In genomic region chr5:60207031-60207430, GRCh38 we compare ENCODE assay signal across 10 cellular contexts.
DNase-seq lines count a peak whose midpoint lies in the region; ATAC-seq and TF ChIP-seq lines count a peak whose summit lies in the region.
"Had no signal": no experiment of that assay in that cellular context is flagged by ENCODE, and none has a peak within 500 bp of the region (broad histone marks: within the 10 kb centered on the region; RNA-seq: fewer than 3 reads in every experiment).

No MANE protein-coding gene starts in this region.

- no peaks in the 10 kb centered on the region for H3K9me3 Mint-ChIP-seq in WTC11

- intact Hi-C loops in left lung (cut with DNase I): no loop called here

- H3K27ac Mint-ChIP-seq in WTC11: no peak overlapping the region

- H3K4me3 Mint-ChIP-seq in WTC11: no peak overlapping the region

- no peaks in the 10 kb centered on the region for H3K36me3 Mint-ChIP-seq in WTC11

- ATAC-seq in GM18511 (IDR thresholded peaks at IDR 0.05; ENCODE audit: unreplicated experiment) (peak; percentile 99), GM21576 (IDR thresholded peaks at IDR 0.05; ENCODE audit: unreplicated experiment) (peak; percentile 97), HG03520 (IDR thresholded peaks at IDR 0.05; ENCODE audit: unreplicated experiment) (peak; percentile 96), left lung (peak; percentile 90), WTC11 (no peak), esophagus mucosa (no peak)
- ATAC-seq: gastrocnemius medialis had no signal

- H3K27me3 ChIP-seq in left lung (no peaks in the 10 kb centered on the region), WERI-Rb-1 (ENCODE audit: insufficient read depth, low read depth, severe bottlenecking) (no peaks in the 10 kb centered on the region)
- H3K27me3 ChIP-seq: gastrocnemius medialis had no signal

- H3K27ac ChIP-seq in left lung (peak overlapping the region; percentile 55 to 58), WERI-Rb-1 (no peak overlapping the region)
- H3K27ac ChIP-seq: gastrocnemius medialis had no signal

- TF ChIP-seq CTCF in left lung (IDR thresholded peaks at IDR 0.05): no peak
- TF ChIP-seq CTCF in WTC11 (IDR thresholded peaks at IDR 0.05): no peak
- no peak for TF ChIP-seq CTCF in WERI-Rb-1 (IDR thresholded peaks at IDR 0.05; ENCODE audit: low read depth, low read length)

- H3K36me3 ChIP-seq in left lung: no peaks in the 10 kb centered on the region
- no peaks in the 10 kb centered on the region for H3K36me3 ChIP-seq in WERI-Rb-1
- H3K36me3 ChIP-seq: gastrocnemius medialis had no signal

- POLR2A ChIA-PET in WTC11 (lab: Charles Lee): no interaction called here

- DNase-seq in left lung: no peak
- no peak for DNase-seq in WTC11 (ENCODE audit: low spot score)
- no peak for DNase-seq in WERI-Rb-1
- DNase-seq in foreskin melanocyte: no peak
- DNase-seq: gastrocnemius medialis, IMR-90 had no signal

- peaks cover 0 to 31% of the 10 kb centered on the region in 2 donors for H3K4me1 ChIP-seq in left lung
- H3K4me1 ChIP-seq: gastrocnemius medialis had no signal

- H3K4me1 Mint-ChIP-seq in WTC11: peaks cover 18% of the 10 kb centered on the region

- H3K27me3 Mint-ChIP-seq in WTC11 (ENCODE audit: low read depth): no peaks in the 10 kb centered on the region

- CTCF ChIA-PET in WTC11 (lab: Charles Lee): no interaction called here

- no peaks in the 10 kb centered on the region for H3K9me3 ChIP-seq in left lung
- H3K9me3 ChIP-seq in WERI-Rb-1 (ENCODE audit: severe bottlenecking): no peaks in the 10 kb centered on the region
- H3K9me3 ChIP-seq: gastrocnemius medialis had no signal

- H3K4me3 ChIP-seq in left lung (no peak overlapping the region), WERI-Rb-1 (ENCODE audit: low read depth, low read length) (no peak overlapping the region)
- H3K4me3 ChIP-seq: gastrocnemius medialis had no signal

TF ChIP-seq in WTC11, 78 proteins besides CTCF, POLR2A, EP300 and RAD21:
- TF ChIP-seq E2F1 (CRISPR knock-in tag; IDR thresholded peaks at IDR 0.05): no peak
- TF ChIP-seq GABPB1 (CRISPR knock-in tag; IDR thresholded peaks at IDR 0.05): no peak
- no peak for TF ChIP-seq GTF2I (CRISPR knock-in tag; conservative IDR thresholded peaks at IDR 0.05)
- TF ChIP-seq TEAD4 (CRISPR knock-in tag; IDR thresholded peaks at IDR 0.05): no peak
- TF ChIP-seq HMGXB4 (CRISPR knock-in tag; IDR thresholded peaks at IDR 0.05): no peak
- TF ChIP-seq TEAD1 (CRISPR knock-in tag; IDR thresholded peaks at IDR 0.05): no peak
- no peak for TF ChIP-seq PRDM15 (CRISPR knock-in tag; IDR thresholded peaks at IDR 0.05)
- no peak for TF ChIP-seq OVOL2 (CRISPR knock-in tag; IDR thresholded peaks at IDR 0.05; ENCODE audit: borderline replicate concordance)
- no peak for TF ChIP-seq SMAD4 (CRISPR knock-in tag; IDR thresholded peaks at IDR 0.05)
- TF ChIP-seq E2F5 (CRISPR knock-in tag; IDR thresholded peaks at IDR 0.05): no peak
- TF ChIP-seq ZMAT4 (CRISPR knock-in tag; IDR thresholded peaks at IDR 0.05): no peak

Comparison
In these comparisons a context has a peak if more than half of its experiments do, and no peak if none do; other contexts are left out.
1. ATAC-seq: peak in GM18511 (single experiment), GM21576 (single experiment), HG03520 (single experiment) and left lung (single experiment); none in WTC11 (single experiment) and esophagus mucosa (single experiment).